Comparison of ENCODE assay signal across 8 cellular contexts in genomic region chr19:14517446-14517839, GRCh38. TPM values are rescaled to one million over a fixed set of nuclear protein-coding genes. Genes with fewer than 3 reads are reported as not detected.
DNase-seq lines count a peak whose midpoint lies in the region; ATAC-seq and TF ChIP-seq lines count a peak whose summit lies in the region.

No MANE protein-coding gene starts in this region.

- ATAC-seq in left lung (no peak), GM21515 (IDR thresholded peaks at IDR 0.05; ENCODE audit: unreplicated experiment) (no peak)

- H3K36me3 ChIP-seq in HAP-1 (replicated peaks) (peaks cover 32% of the 10 kb centered on the region), ascending aorta (peaks cover 23 to 36% of the 10 kb centered on the region in 2 donors), left lung (peaks cover 5 to 36% of the 10 kb centered on the region in 2 donors), thyroid gland (peaks cover 17 to 23% of the 10 kb centered on the region in 2 donors)

- POLR2A ChIA-PET in AG04449 (lab: Yijun Ruan, JAX) = interaction anchor here (1.0 to 2.6 kb wide), 13 partner anchors 8 to 136 kb away, joined by 3 to 34 read pairs (median 5); partner anchors contain the start of genes ADGRE5, DDX39A, GIPC1 and PTGER1

- no peak for TF ChIP-seq CTCF in AG04449 (IDR thresholded peaks at IDR 0.05; ENCODE audit: insufficient read depth, low read length, missing control alignments)
- TF ChIP-seq CTCF in ascending aorta (IDR thresholded peaks at IDR 0.05) = no peak
- no peak for TF ChIP-seq CTCF in left lung (IDR thresholded peaks at IDR 0.05)
- TF ChIP-seq CTCF in thyroid gland (IDR thresholded peaks at IDR 0.05) = no peak

- in situ Hi-C loops in HAP-1 (cut with MboI; ENCODE audit: low sequenced_read_pairs) = no loop called here

- CTCF ChIA-PET in AG04449 (lab: Yijun Ruan, JAX) = interaction anchor here (1.0 to 1.2 kb wide), 2 partner anchors 37 to 39 kb away, joined by 3 to 4 read pairs; no protein-coding TSS in a partner anchor

- TF ChIP-seq POLR2A in thyroid gland (IDR thresholded peaks at IDR 0.05) = no peak

- H3K27me3 ChIP-seq in HAP-1 (ENCODE audit: low read depth) (no peaks in the 10 kb centered on the region), ascending aorta (no peaks in the 10 kb centered on the region), left lung (no peaks in the 10 kb centered on the region), thyroid gland (no peaks in the 10 kb centered on the region)

- WGBS in thyroid gland, 2 donors = 0 to 1% methylated on average over 10 to 24 of the region's 32 CpGs

- H3K4me3 ChIP-seq in AG04449 (ENCODE audit: low read depth, low read length) = peak overlapping the region; percentile 96
- H3K4me3 ChIP-seq in HAP-1 = peak overlapping the region; percentile 98
- H3K4me3 ChIP-seq in ascending aorta = peak overlapping the region; percentile 96 to 98
- H3K4me3 ChIP-seq in left lung = peak overlapping the region; percentile 83 to 97
- H3K4me3 ChIP-seq in thyroid gland (replicated peaks in 1 of 3) = peak overlapping the region; percentile 80 to 99 (median 92)

- H3K4me1 ChIP-seq in HAP-1 (peaks cover 10% of the 10 kb centered on the region), ascending aorta (peaks cover 8 to 34% of the 10 kb centered on the region in 2 donors), left lung (peaks cover 11 to 59% of the 10 kb centered on the region in 2 donors), thyroid gland (peaks cover 19 to 34% of the 10 kb centered on the region in 2 donors)

- H3K27ac ChIP-seq in ascending aorta = peak overlapping the region; percentile 99
- peak overlapping the region; percentile 99 to 100 for H3K27ac ChIP-seq in left lung
- peak overlapping the region; percentile 99 to 100 (median 100) for H3K27ac ChIP-seq in thyroid gland

- intact Hi-C loops in ascending aorta (cut with DNase I) (no loop called here), left lung (cut with DNase I) (no loop called here), thyroid gland (cut with DNase I) (no loop called here)

- no peak for DNase-seq in AG04449 (ENCODE audit: low read depth, low spot score)
- no peak for DNase-seq in HAP-1 (ENCODE audit: low spot score in 2 of 2)
- DNase-seq in ascending aorta (ENCODE audit: low spot score in 2 of 2) = no peak
- no peak for DNase-seq in left lung
- DNase-seq in thyroid gland = no peak
- no peak for DNase-seq in GDM1 (lab: John Stamatoyannopoulos, UW)
- DNase-seq in medulla oblongata (ENCODE audit: extremely low spot score) = no peak

- no peaks in the 10 kb centered on the region for H3K9me3 ChIP-seq in HAP-1
- no peaks in the 10 kb centered on the region for H3K9me3 ChIP-seq in ascending aorta
- H3K9me3 ChIP-seq in left lung = no peaks in the 10 kb centered on the region
- H3K9me3 ChIP-seq in thyroid gland = no peaks in the 10 kb centered on the region

RNA-seq across cellular contexts. Expression of gene DNAJB1, which starts 0.8 kb away (rescaled TPM):
- total RNA-seq in ascending aorta (73.8 TPM), left lung (100 to 1,000 TPM; 107 to 110 TPM), thyroid gland (10 to 100 TPM; 49.1 to 61.1 (median 55.3) TPM)

RNA-seq across cellular contexts. Expression of gene TECR, which starts 12.0 kb away (rescaled TPM):
- total RNA-seq in ascending aorta = 88.7 TPM
- total RNA-seq in left lung = 100 to 1,000 TPM; 119 to 122 TPM
- total RNA-seq in thyroid gland = 100 to 1,000 TPM in 2 of 4 donors, 10 to 100 TPM in 2; 75.5 to 126 (median 99.0) TPM

RNA-seq across cellular contexts. Expression of gene GIPC1, which starts 21.5 kb away (rescaled TPM):
- total RNA-seq in ascending aorta (123 TPM), left lung (100 to 1,000 TPM; 120 to 154 TPM), thyroid gland (10 to 100 TPM; 34.7 to 93.7 (median 55.4) TPM)

RNA-seq across cellular contexts. Expression of gene PTGER1, which starts 42.3 kb away (rescaled TPM):
- total RNA-seq in ascending aorta (17.1 TPM), left lung (1 to 10 TPM in 1 of 2 donors, under 1 TPM in 1; 0.76 to 3.6 TPM), thyroid gland (1 to 10 TPM in 1 of 4 donors, not detected in 3; 1.5 TPM)

RNA-seq across cellular contexts. Expression of gene NDUFB7, which starts 54.4 kb away (rescaled TPM):
- total RNA-seq in ascending aorta = 612 TPM
- 100 to 1,000 TPM; 112 to 125 TPM for total RNA-seq in left lung
- total RNA-seq in thyroid gland = 100 to 1,000 TPM; 208 to 584 (median 422) TPM
